ENCODE assay signal across 15 cellular contexts in the genomic region with DNA sequence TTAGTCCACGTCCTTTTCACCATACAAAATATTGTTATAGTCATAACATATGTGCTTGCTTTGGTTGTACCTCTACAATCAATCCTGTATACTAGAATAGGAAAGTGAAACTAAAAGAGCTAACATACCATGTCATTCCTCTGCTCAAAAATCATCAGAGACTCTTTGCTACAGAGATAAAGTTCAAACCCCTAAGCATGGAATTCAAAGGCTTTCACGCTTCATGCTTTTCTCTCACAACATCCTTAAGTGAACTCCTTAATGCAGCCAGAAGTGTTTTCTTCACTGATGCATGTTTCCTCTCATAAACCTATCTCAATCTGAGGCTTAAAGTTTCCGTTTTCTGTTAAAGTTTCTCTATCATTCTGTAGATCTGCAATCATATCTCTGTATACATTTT.
A peak's percentile ranks its signal among the peaks of the same experiment; 100 is the strongest.
DNase-seq lines count a peak whose midpoint lies in the region; ATAC-seq, FAIRE-seq and TF ChIP-seq lines count a peak whose summit lies in the region.
"Had no signal": no experiment of that assay in that cellular context is flagged by ENCODE, and none has a peak within 500 bp of the region (broad histone marks: within the 10 kb centered on the region; RNA-seq: fewer than 3 reads in every experiment).

No MANE protein-coding gene starts in this region.

- no peaks in the 10 kb centered on the region for H3K9me3 ChIP-seq in MM.1S (replicated peaks; ENCODE audit: insufficient read depth, low read length)
- no peaks in the 10 kb centered on the region for H3K9me3 ChIP-seq in SK-N-SH

- peak; percentile 77 for ATAC-seq in GM18907 (IDR thresholded peaks at IDR 0.05; ENCODE audit: unreplicated experiment)
- ATAC-seq in HG02623 (IDR thresholded peaks at IDR 0.05; ENCODE audit: unreplicated experiment), result peak; percentile 73
- ATAC-seq in natural killer cell treated with Interleukin-12 subunit alpha and Interleukin-12 subunit beta and Interleukin-15 and Interleukin-18, amount 100 ng/mL, for 72 hours, result no peak
- no peak for ATAC-seq in GM21526 (IDR thresholded peaks at IDR 0.05; ENCODE audit: low FRiP score, unreplicated experiment)
- ATAC-seq: activated CD4-positive, alpha-beta T cell treated with anti-CD3 and anti-CD28 coated beads for 36 hours; naive thymus-derived CD4-positive, alpha-beta T cell; Panc1 had no signal

- H3K27ac ChIP-seq in MM.1S (ENCODE audit: low read length) (no peak overlapping the region), SK-N-SH (ENCODE audit: low read depth in 2 of 2, low read length in 1 of 2) (no peak overlapping the region)

- no peaks in the 10 kb centered on the region for H3K36me3 ChIP-seq in MM.1S (replicated peaks; ENCODE audit: insufficient read depth, low read length)
- no peaks in the 10 kb centered on the region for H3K36me3 ChIP-seq in SK-N-SH (replicated peaks in 1 of 2; ENCODE audit: control insufficient read depth in 1 of 2, insufficient read depth in 2 of 2, low read length in 1 of 2)

- H3K27me3 ChIP-seq in MM.1S (replicated peaks; ENCODE audit: insufficient read depth, low read length) (no peaks in the 10 kb centered on the region), SK-N-SH (ENCODE audit: insufficient read depth) (no peaks in the 10 kb centered on the region)

- H3K9ac ChIP-seq in MM.1S (ENCODE audit: low read length) (no peak overlapping the region), SK-N-SH (no peak overlapping the region)

- peak overlapping the region in 1 of 2 donors; percentile 59 for H3K27ac Mint-ChIP-seq in natural killer cell treated with Interleukin-12 subunit alpha and Interleukin-12 subunit beta and Interleukin-15 and Interleukin-18, amount 100 ng/mL, for 72 hours
- H3K27ac Mint-ChIP-seq: activated CD4-positive, alpha-beta T cell treated with anti-CD3 and anti-CD28 coated beads for 36 hours; activated naive CD4-positive, alpha-beta T cell treated with anti-CD3 and anti-CD28 coated beads, Interleukin-2, amount 50 U/mL, for 24 hours; endodermal cell; naive thymus-derived CD4-positive, alpha-beta T cell had no signal

- H3K4me3 ChIP-seq in MM.1S (ENCODE audit: low read length), result peak overlapping the region; percentile 50
- no peak overlapping the region for H3K4me3 ChIP-seq in SK-N-SH (ENCODE audit: low read depth in 2 of 2, low read length in 1 of 2)

- H3K79me2 ChIP-seq in MM.1S (ENCODE audit: low read length) (no peaks in the 10 kb centered on the region), SK-N-SH (ENCODE audit: insufficient read depth) (no peaks in the 10 kb centered on the region)

- peak; percentile 49 for DNase-seq in MM.1S
- no peak for DNase-seq in natural killer cell treated with Interleukin-12 subunit alpha and Interleukin-12 subunit beta and Interleukin-15 and Interleukin-18, amount 100 ng/mL, for 72 hours (ENCODE audit: low spot score)
- no peak for DNase-seq in frontal cortex (ENCODE audit: low spot score in 2 of 2)
- no peak for DNase-seq in SK-N-SH
- no peak for DNase-seq in activated CD8-positive, alpha-beta memory T cell treated with anti-CD3 and anti-CD28 coated beads, Interleukin-2, amount 50 U/mL, for 4 hours
- DNase-seq: activated CD4-positive, alpha-beta T cell treated with anti-CD3 and anti-CD28 coated beads for 36 hours; endodermal cell; naive thymus-derived CD4-positive, alpha-beta T cell; NCI-H1436 had no signal

- peaks cover 6 to 10% of the 10 kb centered on the region in 2 donors for H3K4me1 Mint-ChIP-seq in natural killer cell treated with Interleukin-12 subunit alpha and Interleukin-12 subunit beta and Interleukin-15 and Interleukin-18, amount 100 ng/mL, for 72 hours (ENCODE audit: low read depth in 2 of 2)
- H3K4me1 Mint-ChIP-seq: activated CD4-positive, alpha-beta T cell treated with anti-CD3 and anti-CD28 coated beads for 36 hours; activated naive CD4-positive, alpha-beta T cell treated with anti-CD3 and anti-CD28 coated beads, Interleukin-2, amount 50 U/mL, for 24 hours; endodermal cell; naive thymus-derived CD4-positive, alpha-beta T cell had no signal

- H4K20me1 ChIP-seq in MM.1S (ENCODE audit: insufficient read depth, low read length) (no peaks in the 10 kb centered on the region), SK-N-SH (ENCODE audit: insufficient read depth) (no peaks in the 10 kb centered on the region)

- FAIRE-seq in frontal cortex (lab: Jason Lieb, UNC), result no peak
- FAIRE-seq: D721Med had no signal

- no peaks in the 10 kb centered on the region for H3K27me3 Mint-ChIP-seq in natural killer cell treated with Interleukin-12 subunit alpha and Interleukin-12 subunit beta and Interleukin-15 and Interleukin-18, amount 100 ng/mL, for 72 hours
- H3K27me3 Mint-ChIP-seq: activated CD4-positive, alpha-beta T cell treated with anti-CD3 and anti-CD28 coated beads for 36 hours; activated naive CD4-positive, alpha-beta T cell treated with anti-CD3 and anti-CD28 coated beads, Interleukin-2, amount 50 U/mL, for 24 hours; naive thymus-derived CD4-positive, alpha-beta T cell had no signal

- H3F3A ChIP-seq in MM.1S (ENCODE audit: insufficient read depth, low read length), result no peaks in the 10 kb centered on the region
- no peaks in the 10 kb centered on the region for H3F3A ChIP-seq in SK-N-SH (replicated peaks; ENCODE audit: insufficient read depth)

- H2AFZ ChIP-seq in MM.1S (ENCODE audit: low read length) (peak overlapping the region; percentile 31), SK-N-SH (ENCODE audit: low read depth) (no peak overlapping the region)

- POLR2A ChIA-PET in SK-N-SH (lab: Yijun Ruan, JAX), result no interaction called here

- H3K9me2 ChIP-seq in MM.1S (replicated peaks; ENCODE audit: insufficient read depth, low read length), result no peaks in the 10 kb centered on the region
- H3K9me2 ChIP-seq in SK-N-SH, result no peaks in the 10 kb centered on the region

- H3K4me3 Mint-ChIP-seq in natural killer cell treated with Interleukin-12 subunit alpha and Interleukin-12 subunit beta and Interleukin-15 and Interleukin-18, amount 100 ng/mL, for 72 hours, result peak overlapping the region; percentile 38
- H3K4me3 Mint-ChIP-seq: activated CD4-positive, alpha-beta T cell treated with anti-CD3 and anti-CD28 coated beads for 36 hours; activated naive CD4-positive, alpha-beta T cell treated with anti-CD3 and anti-CD28 coated beads, Interleukin-2, amount 50 U/mL, for 24 hours; endodermal cell had no signal

- H3K4me1 ChIP-seq in MM.1S (ENCODE audit: low read length) (no peaks in the 10 kb centered on the region), SK-N-SH (ENCODE audit: control insufficient read depth in 1 of 2, insufficient read depth in 2 of 2, low read depth in 1 of 2, low read length in 1 of 2) (no peaks in the 10 kb centered on the region)

- no peak for TF ChIP-seq EP300 in SK-N-SH (IDR thresholded peaks at IDR 0.05; ENCODE audit: borderline replicate concordance in 1 of 2, low read depth in 1 of 2, low read length in 1 of 2)

- H3K9me3 Mint-ChIP-seq in natural killer cell treated with Interleukin-12 subunit alpha and Interleukin-12 subunit beta and Interleukin-15 and Interleukin-18, amount 100 ng/mL, for 72 hours, result peaks cover 4% of the 10 kb centered on the region
- H3K9me3 Mint-ChIP-seq: activated naive CD4-positive, alpha-beta T cell treated with anti-CD3 and anti-CD28 coated beads, Interleukin-2, amount 50 U/mL, for 24 hours; endodermal cell had no signal

- 32% methylated on average over 3 of the region's 3 CpGs for WGBS in SK-N-SH (ENCODE audit: low lambda C conversion rate)

- no peak for TF ChIP-seq RAD21 in SK-N-SH (IDR thresholded peaks at IDR 0.05; ENCODE audit: low read length)

- CTCF ChIA-PET in SK-N-SH (lab: Yijun Ruan, JAX), result no interaction called here

- TF ChIP-seq CTCF in MM.1S (IDR thresholded peaks at IDR 0.05; ENCODE audit: low read length), result no peak
- no peak for TF ChIP-seq CTCF in SK-N-SH (IDR thresholded peaks at IDR 0.05)

- H3K36me3 Mint-ChIP-seq in natural killer cell treated with Interleukin-12 subunit alpha and Interleukin-12 subunit beta and Interleukin-15 and Interleukin-18, amount 100 ng/mL, for 72 hours, result no peaks in the 10 kb centered on the region
- H3K36me3 Mint-ChIP-seq: activated naive CD4-positive, alpha-beta T cell treated with anti-CD3 and anti-CD28 coated beads, Interleukin-2, amount 50 U/mL, for 24 hours; naive thymus-derived CD4-positive, alpha-beta T cell had no signal

- H3K4me2 ChIP-seq in MM.1S (ENCODE audit: low read depth, low read length) (peak overlapping the region; percentile 61), SK-N-SH (no peak overlapping the region)

TF ChIP-seq in SK-N-SH, 30 proteins besides CTCF, POLR2A, EP300 and RAD21 (continues in another document):
- TF ChIP-seq GATA2 (CRISPR knock-in tag; IDR thresholded peaks at IDR 0.05) (no peak), FOXM1 (IDR thresholded peaks at IDR 0.05; ENCODE audit: low read depth) (no peak), RCOR1 (IDR thresholded peaks at IDR 0.05; ENCODE audit: low read length) (no peak), RFX5 (IDR thresholded peaks at IDR 0.05; ENCODE audit: low read length) (no peak), JUND (IDR thresholded peaks at IDR 0.05) (no peak), NRF1 (IDR thresholded peaks at IDR 0.05; ENCODE audit: low read depth, low read length) (no peak), FOXJ3 (CRISPR knock-in tag; IDR thresholded peaks at IDR 0.05) (no peak), EZH2phosphoT487 (IDR thresholded peaks at IDR 0.05; ENCODE audit: borderline replicate concordance, low read depth) (no peak), NFIC (IDR thresholded peaks at IDR 0.05; ENCODE audit: borderline replicate concordance) (no peak)
- TF ChIP-seq, protein P1, sequence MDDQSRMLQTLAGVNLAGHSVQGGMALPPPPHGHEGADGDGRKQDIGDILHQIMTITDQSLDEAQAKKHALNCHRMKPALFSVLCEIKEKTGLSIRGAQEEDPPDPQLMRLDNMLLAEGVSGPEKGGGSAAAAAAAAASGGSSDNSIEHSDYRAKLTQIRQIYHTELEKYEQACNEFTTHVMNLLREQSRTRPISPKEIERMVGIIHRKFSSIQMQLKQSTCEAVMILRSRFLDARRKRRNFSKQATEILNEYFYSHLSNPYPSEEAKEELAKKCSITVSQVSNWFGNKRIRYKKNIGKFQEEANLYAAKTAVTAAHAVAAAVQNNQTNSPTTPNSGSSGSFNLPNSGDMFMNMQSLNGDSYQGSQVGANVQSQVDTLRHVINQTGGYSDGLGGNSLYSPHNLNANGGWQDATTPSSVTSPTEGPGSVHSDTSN (IDR thresholded peaks at IDR 0.05), result no peak

Comparison
In these comparisons a context has a peak if more than half of its experiments do, and no peak if none do; other contexts are left out.
1. ATAC-seq: peak in GM18907 (single experiment) and HG02623 (single experiment); none in natural killer cell treated with Interleukin-12 subunit alpha and Interleukin-12 subunit beta and Interleukin-15 and Interleukin-18, amount 100 ng/mL, for 72 hours (0 of 2) and GM21526 (single experiment).